14 cellular contexts compared by ENCODE assay signal in the genomic region with DNA sequence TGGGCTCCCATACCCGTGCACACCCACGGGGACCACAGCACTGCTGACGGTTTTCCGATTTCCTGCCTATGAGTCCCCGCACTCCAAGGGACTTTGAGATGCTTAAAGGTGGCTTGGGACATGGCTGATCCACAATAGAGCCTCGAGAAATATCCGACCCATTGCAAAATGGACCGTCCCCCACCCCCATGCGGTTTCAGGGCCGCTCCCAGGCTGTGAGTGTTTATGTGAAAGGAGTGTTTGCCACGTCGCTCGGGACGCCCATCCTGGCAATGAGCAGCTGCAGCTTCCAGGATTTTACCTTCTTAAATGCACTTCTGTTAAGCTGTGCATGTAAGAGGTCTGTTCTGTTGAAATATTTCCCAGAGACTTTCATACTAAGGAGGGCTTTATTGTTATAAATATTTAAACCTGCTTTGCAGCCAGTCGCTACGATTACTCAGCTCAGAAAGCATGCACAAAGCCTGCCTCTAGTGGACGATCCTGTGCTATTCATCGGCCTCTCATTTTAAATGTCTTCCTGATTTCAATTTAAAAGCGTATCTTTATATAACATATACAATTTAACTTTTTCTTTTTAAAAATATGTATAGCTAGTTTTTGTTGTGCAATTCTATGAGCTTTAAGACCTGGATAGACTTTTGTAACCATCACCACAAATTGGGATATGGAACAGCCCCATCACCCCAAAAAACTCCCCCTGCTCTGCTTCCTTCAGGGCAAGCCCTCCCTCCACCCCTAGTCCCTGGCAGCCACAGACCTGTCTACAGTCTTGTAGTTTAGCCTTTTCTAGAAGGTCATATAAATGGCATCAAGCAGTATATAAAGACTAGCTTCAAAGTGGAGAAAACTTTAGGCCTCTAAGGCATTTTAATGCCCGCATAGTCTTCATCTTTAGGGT.
DNase-seq lines count a peak whose midpoint lies in the region; ATAC-seq, FAIRE-seq and TF ChIP-seq lines count a peak whose summit lies in the region.
"Had no signal": no experiment of that assay in that cellular context is flagged by ENCODE, and none has a peak within 500 bp of the region (broad histone marks: within the 10 kb centered on the region; RNA-seq: fewer than 3 reads in every experiment).

No MANE protein-coding gene starts in this region.

- H3K4me1 Mint-ChIP-seq in astrocyte (ENCODE audit: low read depth, unreplicated experiment), result no peaks in the 10 kb centered on the region
- H3K4me1 Mint-ChIP-seq: B cell had no signal

- H3K9me3 ChIP-seq in astrocyte (ENCODE audit: insufficient read depth, low read depth, low read length), result no peaks in the 10 kb centered on the region
- H3K9me3 ChIP-seq: ascending aorta had no signal

- no peak overlapping the region for H2BK120ac ChIP-seq in mesendoderm (ENCODE audit: low read depth, low read length)

- H3K4me2 ChIP-seq in astrocyte (ENCODE audit: low read length) (peak overlapping the region; percentile 40), mesendoderm (ENCODE audit: low read length) (no peak overlapping the region)

- no peak overlapping the region for H3K27ac ChIP-seq in astrocyte (ENCODE audit: low read depth, low read length)
- H3K27ac ChIP-seq in mesendoderm (ENCODE audit: low read depth, low read length), result no peak overlapping the region
- H3K27ac ChIP-seq: ascending aorta had no signal

- WGBS in mesendoderm (ENCODE audit: extremely low coverage, insufficient coverage, low lambda C conversion rate), result 100% methylated on average over 1 of the region's 20 CpGs

- H3K4me1 ChIP-seq in astrocyte (ENCODE audit: insufficient read depth, low read length) (no peaks in the 10 kb centered on the region), mesendoderm (ENCODE audit: control insufficient read depth, low read depth, low read length) (no peaks in the 10 kb centered on the region)
- H3K4me1 ChIP-seq: ascending aorta had no signal

- H3K79me2 ChIP-seq in astrocyte (ENCODE audit: insufficient read depth, low read length) (no peaks in the 10 kb centered on the region), mesendoderm (ENCODE audit: control insufficient read depth, insufficient read depth, low read length) (no peaks in the 10 kb centered on the region)

- no peak overlapping the region for H2BK15ac ChIP-seq in mesendoderm (replicated peaks; ENCODE audit: low read depth)

- DNase-seq in AG20443 (ENCODE audit: low spot score) (peak; percentile 3), astrocyte (ENCODE audit: low read depth) (peak; percentile 30), mesendoderm (peak; percentile 48), activated gamma-delta T cell treated with Interleukin-2 at 50 U/mL for 16 hours (no peak), OCI-M2 (lab: John Stamatoyannopoulos, UW; ENCODE audit: unreplicated experiment) (no peak)
- DNase-seq in Jurkat, Clone E6-1 (ENCODE audit: low read depth, low spot score), result peak; percentile 27
- no peak for DNase-seq in stimulated activated naive CD4-positive, alpha-beta T cell treated with Interleukin-2 at 50 U/mL for 16 hours (lab: John Stamatoyannopoulos, UW)
- DNase-seq: activated T-cell treated with anti-CD3 and anti-CD28 coated beads, Interleukin-2, amount 50 U/mL, for 4 hours; effector memory CD4-positive, alpha-beta T cell; GDM1; NCI-H1417 treated with DMSO at 0.1 percent for 48 hours had no signal

- no peak overlapping the region for H2BK5ac ChIP-seq in mesendoderm (ENCODE audit: low read length)

- H4K8ac ChIP-seq in mesendoderm (ENCODE audit: low read depth, low read length), result no peak overlapping the region

- no peaks in the 10 kb centered on the region for H3K36me3 ChIP-seq in astrocyte (ENCODE audit: insufficient read depth, low read length)
- no peaks in the 10 kb centered on the region for H3K36me3 ChIP-seq in mesendoderm (ENCODE audit: control insufficient read depth, insufficient read depth, low read length)
- H3K36me3 ChIP-seq: ascending aorta had no signal

- ATAC-seq in GM21528 (IDR thresholded peaks at IDR 0.05; ENCODE audit: low FRiP score, unreplicated experiment), result no peak
- ATAC-seq: activated T-cell treated with anti-CD3 and anti-CD28 coated beads, Interleukin-2, amount 50 U/mL, for 4 hours had no signal

- no peak overlapping the region for H2AK5ac ChIP-seq in mesendoderm (ENCODE audit: low read length)

- H3K18ac ChIP-seq in mesendoderm (ENCODE audit: low read length), result no peak overlapping the region

- no peaks in the 10 kb centered on the region for H3K27me3 ChIP-seq in astrocyte (ENCODE audit: insufficient read depth, low read length)
- H3K27me3 ChIP-seq in mesendoderm (ENCODE audit: insufficient read depth, low read length, poor library complexity), result no peaks in the 10 kb centered on the region
- H3K27me3 ChIP-seq: ascending aorta had no signal

- peaks cover 1% of the 10 kb centered on the region for H3K9me3 Mint-ChIP-seq in astrocyte (ENCODE audit: unreplicated experiment)

- H2AFZ ChIP-seq in astrocyte (ENCODE audit: low read depth, low read length), result no peak overlapping the region

- no peaks in the 10 kb centered on the region for H3K36me3 Mint-ChIP-seq in astrocyte (ENCODE audit: low read depth, unreplicated experiment)

- H3K27ac Mint-ChIP-seq in astrocyte (ENCODE audit: unreplicated experiment), result peak overlapping the region; percentile 48
- H3K27ac Mint-ChIP-seq: B cell had no signal

- H3K9ac ChIP-seq in astrocyte (ENCODE audit: low read length) (no peak overlapping the region), mesendoderm (ENCODE audit: low read length) (no peak overlapping the region)

- H3K27me3 Mint-ChIP-seq in astrocyte (ENCODE audit: low read depth, unreplicated experiment), result peaks cover 44% of the 10 kb centered on the region
- H3K27me3 Mint-ChIP-seq: B cell had no signal

- H4K5ac ChIP-seq in mesendoderm (ENCODE audit: low read length), result no peak overlapping the region

- H4K20me1 ChIP-seq in astrocyte (ENCODE audit: insufficient read depth, low read length), result no peaks in the 10 kb centered on the region

- no peak overlapping the region for H3K23ac ChIP-seq in mesendoderm (ENCODE audit: low read length)

- H3K4ac ChIP-seq in mesendoderm (ENCODE audit: low read depth, low read length), result no peak overlapping the region

- FAIRE-seq in astrocyte (lab: Jason Lieb, UNC), result no peak

- H3K4me3 ChIP-seq in Jurkat, Clone E6-1 (ENCODE audit: low read length), result no peak overlapping the region
- H3K4me3 ChIP-seq in astrocyte (ENCODE audit: insufficient read depth, low read depth, low read length) (no peak overlapping the region), mesendoderm (ENCODE audit: low read length) (no peak overlapping the region)
- H3K4me3 ChIP-seq: ascending aorta had no signal

- TF ChIP-seq CTCF in astrocyte (IDR thresholded peaks at IDR 0.05; ENCODE audit: insufficient read depth, low read depth, low read length), result peak; percentile 65

- H3K4me3 Mint-ChIP-seq in astrocyte (ENCODE audit: unreplicated experiment), result no peak overlapping the region
- H3K4me3 Mint-ChIP-seq: activated T-cell treated with anti-CD3 and anti-CD28 coated beads, Interleukin-2, amount 50 U/mL, for 4 hours; B cell had no signal

- H3K56ac ChIP-seq in mesendoderm (ENCODE audit: low read length), result no peak overlapping the region

- no peaks in the 10 kb centered on the region for H3K79me1 ChIP-seq in mesendoderm (ENCODE audit: low read length)

Comparison
In these comparisons a context has a peak if more than half of its experiments do, and no peak if none do; other contexts are left out.
1. DNase-seq: peak in AG20443 (single experiment), Jurkat, Clone E6-1 (single experiment), astrocyte (single experiment) and mesendoderm (single experiment); none in activated gamma-delta T cell treated with Interleukin-2 at 50 U/mL for 16 hours (single experiment), OCI-M2 (single experiment) and stimulated activated naive CD4-positive, alpha-beta T cell treated with Interleukin-2 at 50 U/mL for 16 hours (single experiment).